ENCODE assay signal across 8 cellular contexts in genomic region chr14:101965796-101966718, GRCh38. TPM values are rescaled to one million over a fixed set of nuclear protein-coding genes. Genes with fewer than 3 reads are reported as not detected.
A peak's percentile ranks its signal among the peaks of the same experiment; 100 is the strongest.
DNase-seq lines count a peak whose midpoint lies in the region; ATAC-seq and TF ChIP-seq lines count a peak whose summit lies in the region.

No MANE protein-coding gene starts in this region.

- H3K27ac ChIP-seq in subcutaneous abdominal adipose tissue (ENCODE audit: low read depth, low read length), result peak overlapping the region; percentile 93

- H3K9me3 ChIP-seq in iPS-15b (ENCODE audit: control insufficient read depth, insufficient read depth, low read length), result no peaks in the 10 kb centered on the region
- no peaks in the 10 kb centered on the region for H3K9me3 ChIP-seq in subcutaneous abdominal adipose tissue (ENCODE audit: control insufficient read depth in 5 of 5, low read length in 5 of 5)

- intact Hi-C loops in activated CD4-positive, alpha-beta T cell treated with anti-CD3 and anti-CD28 coated beads, Interleukin-2, amount 10 ng/mL, durations not matched to agents 24 days and 14 days (cut with micrococcal nuclease), result loop anchor here (2.0 kb wide), 5 partner anchors 55 to 259 kb away; partner anchors contain the start of genes HSP90AA1, PPP2R5C and WDR20
- intact Hi-C loops in activated B cell treated with CpG ODN at 0.5 μM for 24 hours (cut with micrococcal nuclease), result no loop called here

- ATAC-seq in activated B cell treated with CpG ODN at 0.5 μM for 24 hours (ENCODE audit: low read depth) (no peak), HG02852 (IDR thresholded peaks at IDR 0.05; ENCODE audit: unreplicated experiment) (no peak)

- no peak for TF ChIP-seq CTCF in activated B cell treated with CpG ODN at 0.5 μM for 24 hours (IDR thresholded peaks at IDR 0.05)

- CTCF ChIA-PET in activated B cell treated with CpG ODN at 0.5 μM for 24 hours (lab: Charles Lee), result interaction anchor here (0.6 to 1.9 kb wide), 3 partner anchors 195 to 348 kb away, joined by 3 to 5 read pairs (median 3); no protein-coding TSS in a partner anchor

- H3K4me3 Mint-ChIP-seq in activated CD4-positive, alpha-beta T cell treated with anti-CD3 and anti-CD28 coated beads, Interleukin-2, amount 10 ng/mL, durations not matched to agents 24 days and 14 days, result peak overlapping the region; percentile 91
- peak overlapping the region; percentile 90 for H3K4me3 Mint-ChIP-seq in activated B cell treated with CpG ODN at 0.5 μM for 24 hours

- peaks cover 21% of the 10 kb centered on the region for H3K27me3 ChIP-seq in iPS-15b (ENCODE audit: control insufficient read depth, insufficient read depth, low read length)
- no peaks in the 10 kb centered on the region for H3K27me3 ChIP-seq in subcutaneous abdominal adipose tissue (ENCODE audit: control insufficient read depth in 5 of 5, insufficient read depth in 4 of 5, low read length in 5 of 5)

- peaks cover 33% of the 10 kb centered on the region for H3K4me1 Mint-ChIP-seq in activated CD4-positive, alpha-beta T cell treated with anti-CD3 and anti-CD28 coated beads, Interleukin-2, amount 10 ng/mL, durations not matched to agents 24 days and 14 days
- peaks cover 49% of the 10 kb centered on the region for H3K4me1 Mint-ChIP-seq in activated B cell treated with CpG ODN at 0.5 μM for 24 hours

- no peak for DNase-seq in activated CD4-positive, alpha-beta T cell treated with anti-CD3 and anti-CD28 coated beads, Interleukin-2, amount 10 ng/mL, durations not matched to agents 24 days and 14 days
- DNase-seq in activated CD4-positive, alpha-beta T cell treated with anti-CD3 and anti-CD28 coated beads for 4 hours, result no peak
- DNase-seq in activated B cell treated with CpG ODN at 0.5 μM for 24 hours, result no peak
- DNase-seq in ecto neural progenitor cell (ENCODE audit: low spot score), result no peak
- no peak for DNase-seq in epidermal melanocyte (ENCODE audit: insufficient read length, low spot score)

- H3K27ac Mint-ChIP-seq in activated CD4-positive, alpha-beta T cell treated with anti-CD3 and anti-CD28 coated beads, Interleukin-2, amount 10 ng/mL, durations not matched to agents 24 days and 14 days, result peak overlapping the region; percentile 42
- H3K27ac Mint-ChIP-seq in activated B cell treated with CpG ODN at 0.5 μM for 24 hours, result peak overlapping the region; percentile 74

- peaks cover 2% of the 10 kb centered on the region for H3K27me3 Mint-ChIP-seq in activated CD4-positive, alpha-beta T cell treated with anti-CD3 and anti-CD28 coated beads, Interleukin-2, amount 10 ng/mL, durations not matched to agents 24 days and 14 days
- H3K27me3 Mint-ChIP-seq in activated B cell treated with CpG ODN at 0.5 μM for 24 hours, result no peaks in the 10 kb centered on the region

- peaks cover 4% of the 10 kb centered on the region for H3K36me3 ChIP-seq in iPS-15b (ENCODE audit: control insufficient read depth, insufficient read depth, low read length)
- H3K36me3 ChIP-seq in subcutaneous abdominal adipose tissue (ENCODE audit: control insufficient read depth in 5 of 5, insufficient read depth in 5 of 5, low read length in 5 of 5), result peaks cover 0 to 9% (median 5%) of the 10 kb centered on the region in 5 donors

- peaks cover 13% of the 10 kb centered on the region for H3K36me3 Mint-ChIP-seq in activated CD4-positive, alpha-beta T cell treated with anti-CD3 and anti-CD28 coated beads, Interleukin-2, amount 10 ng/mL, durations not matched to agents 24 days and 14 days (ENCODE audit: low read depth)
- peaks cover 12% of the 10 kb centered on the region for H3K36me3 Mint-ChIP-seq in activated B cell treated with CpG ODN at 0.5 μM for 24 hours (ENCODE audit: low read depth)

- H3K4me3 ChIP-seq in iPS-15b (ENCODE audit: low read depth, low read length), result peak overlapping the region; percentile 91
- peak overlapping the region; percentile 76 to 100 (median 100) for H3K4me3 ChIP-seq in subcutaneous abdominal adipose tissue (ENCODE audit: low read depth in 1 of 5, low read length in 5 of 5)

- H3K4me1 ChIP-seq in iPS-15b (ENCODE audit: control insufficient read depth, insufficient read depth, low read length), result peaks cover 4% of the 10 kb centered on the region
- H3K4me1 ChIP-seq in subcutaneous abdominal adipose tissue (ENCODE audit: control insufficient read depth in 5 of 5, insufficient read depth in 5 of 5, low read length in 5 of 5), result peaks cover 4 to 51% (median 39%) of the 10 kb centered on the region in 5 donors

- no peaks in the 10 kb centered on the region for H3K9me3 Mint-ChIP-seq in activated CD4-positive, alpha-beta T cell treated with anti-CD3 and anti-CD28 coated beads, Interleukin-2, amount 10 ng/mL, durations not matched to agents 24 days and 14 days
- H3K9me3 Mint-ChIP-seq in activated B cell treated with CpG ODN at 0.5 μM for 24 hours, result no peaks in the 10 kb centered on the region

- POLR2A ChIA-PET in activated B cell treated with CpG ODN at 0.5 μM for 24 hours (lab: Charles Lee), result interaction anchor here (0.6 to 3.2 kb wide), 10 partner anchors 17 to 259 kb away, joined by 3 to 15 read pairs (median 4); no protein-coding TSS in a partner anchor

- H3K9ac ChIP-seq in iPS-15b (ENCODE audit: low read depth, low read length) (no peak overlapping the region), subcutaneous abdominal adipose tissue (ENCODE audit: low read length in 5 of 5) (peak overlapping the region; percentile 73 to 97 (median 92))

RNA-seq across cellular contexts. Expression of gene DYNC1H1, which starts 1.7 kb away (rescaled TPM):
- 265 and 272 TPM in 2 replicates for total RNA-seq in activated CD4-positive, alpha-beta T cell treated with anti-CD3 and anti-CD28 coated beads, Interleukin-2, amount 10 ng/mL, durations not matched to agents 24 days and 14 days
- 208 and 236 TPM in 2 replicates for total RNA-seq in activated B cell treated with CpG ODN at 0.5 μM for 24 hours
